ENCODE assay signal across 8 cellular contexts in the genomic region with DNA sequence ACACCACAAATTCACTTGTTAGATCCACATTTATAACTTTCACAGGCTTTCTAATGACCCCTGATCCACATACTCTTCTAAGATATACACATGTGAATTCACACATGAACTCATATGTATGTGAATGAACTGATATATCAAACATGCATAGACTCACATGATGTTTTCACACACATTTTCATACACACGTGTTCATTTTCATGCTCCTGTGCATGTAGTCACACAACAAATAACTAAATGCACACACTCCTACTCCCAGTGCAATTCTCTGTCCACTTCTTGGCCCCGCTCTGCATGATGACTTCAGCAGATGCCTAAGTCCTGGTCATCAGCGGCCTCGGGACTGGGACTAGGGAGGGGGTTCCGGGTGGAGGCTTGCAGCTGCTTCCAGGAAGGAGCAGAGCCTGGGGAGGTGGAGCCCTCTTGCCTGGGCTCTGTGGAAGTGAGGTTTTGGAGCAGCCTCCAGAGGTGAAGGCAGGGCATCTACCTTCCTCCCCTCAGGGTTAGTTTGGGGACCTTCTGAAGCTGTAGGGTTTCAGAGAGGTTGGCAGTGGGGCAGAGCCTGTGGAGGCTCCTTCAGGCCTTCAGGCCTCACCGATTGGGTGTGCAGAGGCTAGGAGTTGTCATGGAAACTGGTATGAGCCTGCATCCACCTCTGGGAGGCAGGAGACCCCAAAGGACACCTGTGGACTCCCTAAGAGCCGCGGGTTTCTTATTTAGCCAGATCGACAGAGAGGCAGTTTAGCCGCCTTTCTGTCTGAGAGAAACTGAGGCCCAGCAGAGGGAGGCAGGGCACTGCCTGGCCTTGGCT. TPM values are rescaled to one million over a fixed set of nuclear protein-coding genes. Genes with fewer than 3 reads are reported as not detected.
DNase-seq lines count a peak whose midpoint lies in the region; FAIRE-seq and TF ChIP-seq lines count a peak whose summit lies in the region.

No MANE protein-coding gene starts in this region.

- FAIRE-seq in endothelial cell of umbilical vein (lab: Jason Lieb, UNC): peak; percentile 98

- H3K27me3 Mint-ChIP-seq in CD14-positive monocyte (ENCODE audit: low read depth in 3 of 3): peaks cover 0 to 7% (median 4%) of the 10 kb centered on the region in 3 donors

- no peak overlapping the region for H2AFZ ChIP-seq in endothelial cell of umbilical vein (ENCODE audit: low read depth, low read length)

- H3K27ac ChIP-seq in endothelial cell of umbilical vein (ENCODE audit: insufficient read depth, low read depth, low read length) (peak overlapping the region; percentile 83), transverse colon (peak overlapping the region; percentile 94 to 98 (median 97))

- H3K4me2 ChIP-seq in endothelial cell of umbilical vein (ENCODE audit: insufficient read depth, low read length): peak overlapping the region; percentile 59

- DNase-seq in CD14-positive monocyte (ENCODE audit: low spot score) (no peak), RKO (ENCODE audit: low spot score) (peak; percentile 92), endothelial cell of umbilical vein (ENCODE audit: low read depth, low spot score) (peak; percentile 93), midbrain (lab: John Stamatoyannopoulos, UW) (peak; percentile 72), transverse colon (peak; percentile 81), NCI-H1105 (lab: John Stamatoyannopoulos, UW) (no peak), NCI-H1694 treated with DMSO at 0.1 percent for 48 hours (lab: John Stamatoyannopoulos, UW) (no peak), NCI-H1105 treated with DMSO at 0.1 percent for 48 hours (lab: John Stamatoyannopoulos, UW) (no peak)

- intact Hi-C loops in CD14-positive monocyte (cut with micrococcal nuclease) (no loop called here), endothelial cell of umbilical vein (cut with micrococcal nuclease) (loop anchor here (1.0 kb wide), 1 partner anchor 31 kb away; no protein-coding TSS in a partner anchor), transverse colon (cut with DNase I; ENCODE audit: low total_unique reads) (no loop called here)

- WGBS in transverse colon (ENCODE audit: low coverage in 1 of 2), 2 donors: 40 to 59% methylated on average over 5 to 10 of the region's 10 CpGs

- TSS peak; percentile 31 for BruUV-seq in endothelial cell of umbilical vein (replicated peaks; lab: Mats Ljungman, UMichigan)

- H3K9me3 ChIP-seq in endothelial cell of umbilical vein (replicated peaks; ENCODE audit: control insufficient read depth, insufficient read depth, low read length) (no peaks in the 10 kb centered on the region), transverse colon (no peaks in the 10 kb centered on the region)

- TF ChIP-seq EP300 in transverse colon (IDR thresholded peaks at IDR 0.05; ENCODE audit: low read depth): no peak

- TF ChIP-seq CTCF in CD14-positive monocyte (IDR thresholded peaks at IDR 0.05) (no peak), endothelial cell of umbilical vein (IDR thresholded peaks at IDR 0.05; ENCODE audit: extremely low read depth in 1 of 2, insufficient read depth in 1 of 2, low read depth in 1 of 2, low read length in 2 of 2) (no peak), transverse colon (IDR thresholded peaks at IDR 0.05) (no peak)

- in situ Hi-C loops in transverse colon (cut with MboI; ENCODE audit: low pct_ligation_motif_present in 1 of 4, low pct_unique_long_range_greater_than_20kb in 1 of 4, low sequenced_read_pairs in 3 of 4): no loop called here

- H3K4me1 ChIP-seq in endothelial cell of umbilical vein (ENCODE audit: control insufficient read depth, extremely low read depth, insufficient read depth, low read length) (peaks cover 31% of the 10 kb centered on the region), transverse colon (peaks cover 12 to 45% (median 40%) of the 10 kb centered on the region in 4 donors)

- H3K9ac ChIP-seq in endothelial cell of umbilical vein (replicated peaks; ENCODE audit: extremely low read depth, insufficient read depth, low read length): peak overlapping the region; percentile 94

- CTCF ChIA-PET in endothelial cell of umbilical vein (lab: Charles Lee): interaction anchor here (1.6 to 12.6 kb wide), 3 partner anchors 10 to 65 kb away, joined by 3 to 254 read pairs (median 18); no protein-coding TSS in a partner anchor

- H3K36me3 Mint-ChIP-seq in CD14-positive monocyte: peaks cover 11 to 12% of the 10 kb centered on the region in 2 donors

- H3K4me1 Mint-ChIP-seq in CD14-positive monocyte: peaks cover 34% of the 10 kb centered on the region

- peak overlapping the region in 2 of 7 donors; percentile 54 to 58 for H3K27ac Mint-ChIP-seq in CD14-positive monocyte

- H3K9me3 Mint-ChIP-seq in CD14-positive monocyte: no peaks in the 10 kb centered on the region

- H3K79me2 ChIP-seq in endothelial cell of umbilical vein (ENCODE audit: control insufficient read depth, insufficient read depth, low read length): peaks cover 34% of the 10 kb centered on the region

- H3K4me3 Mint-ChIP-seq in CD14-positive monocyte: peak overlapping the region; percentile 93 to 94

- no peaks in the 10 kb centered on the region for H4K20me1 ChIP-seq in endothelial cell of umbilical vein (replicated peaks; ENCODE audit: control insufficient read depth, extremely low read depth, insufficient read depth, low read length)

- POLR2A ChIA-PET in endothelial cell of umbilical vein (lab: Charles Lee): no interaction called here

- dilution Hi-C loops in endothelial cell of umbilical vein (cut with MboI; ENCODE audit: extremely low pct_ligation_motif_present, low sequenced_read_pairs): no loop called here

- H3K27me3 ChIP-seq in endothelial cell of umbilical vein (ENCODE audit: control insufficient read depth in 2 of 2, insufficient read depth in 2 of 2, low read length in 2 of 2) (no peaks in the 10 kb centered on the region), transverse colon (no peaks in the 10 kb centered on the region)

- no peaks in the 10 kb centered on the region for H3K9me1 ChIP-seq in endothelial cell of umbilical vein (replicated peaks; ENCODE audit: control insufficient read depth, extremely low read depth, insufficient read depth, low read length)

- H3K36me3 ChIP-seq in endothelial cell of umbilical vein (ENCODE audit: control insufficient read depth in 2 of 2, extremely low read depth in 1 of 2, insufficient read depth in 2 of 2, low read length in 2 of 2) (peaks cover 13 to 29% of the 10 kb centered on the region in 2 experiments), transverse colon (peaks cover 0 to 15% (median 5%) of the 10 kb centered on the region in 4 donors)

- TF ChIP-seq POLR2A in endothelial cell of umbilical vein (IDR thresholded peaks at IDR 0.05; ENCODE audit: low read depth, low read length) (peak; percentile 55), transverse colon (IDR thresholded peaks at IDR 0.05) (peak; percentile 62)

- H3K4me3 ChIP-seq in endothelial cell of umbilical vein (replicated peaks in 1 of 3; ENCODE audit: insufficient read depth in 1 of 3, low read depth in 1 of 3, low read length in 3 of 3): peak overlapping the region in 2 of 3 experiments; percentile 79 to 85
- peak overlapping the region in 1 of 4 donors; percentile 66 for H3K4me3 ChIP-seq in transverse colon

RNA-seq across cellular contexts. Expression of a gene that starts 1.8 kb away (rescaled TPM):
- polyA plus RNA-seq in CD14-positive monocyte: 1 to 10 TPM; 2.8 to 3.3 TPM
- total RNA-seq in endothelial cell of umbilical vein: 63.7 and 70.8 TPM in 2 replicates
- 79.5 and 93.2 TPM in 2 replicates for polyA plus RNA-seq in endothelial cell of umbilical vein
- polyA plus RNA-seq in endothelial cell of umbilical vein (2011; cell fraction: cytosol; rRNA removed): 47.6 and 58.9 TPM in 2 replicates
- 72.5 and 108 TPM in 2 replicates for polyA plus RNA-seq in endothelial cell of umbilical vein (2011; cell fraction: nucleus; rRNA removed)
- 36.0 and 47.0 TPM in 2 replicates for polyA plus RNA-seq in endothelial cell of umbilical vein (2012)
- 32.0 and 39.4 TPM in 2 replicates for polyA minus RNA-seq in endothelial cell of umbilical vein
- 16.4 TPM for polyA minus RNA-seq in endothelial cell of umbilical vein (2011; cell fraction: cytosol; rRNA and poly(A)+ RNA removed)
- polyA minus RNA-seq in endothelial cell of umbilical vein (2011; cell fraction: nucleus; rRNA and poly(A)+ RNA removed): 16.7 and 31.8 TPM in 2 replicates
- 10 to 100 TPM; 41.8 to 86.8 (median 56.6) TPM for total RNA-seq in transverse colon

RNA-seq across cellular contexts. Expression of a gene that starts 14.1 kb away (rescaled TPM):
- under 1 TPM; 0.31 to 0.69 TPM for polyA plus RNA-seq in CD14-positive monocyte
- total RNA-seq in endothelial cell of umbilical vein: 10.9 and 12.3 TPM in 2 replicates
- polyA plus RNA-seq in endothelial cell of umbilical vein: 4.3 and 5.6 TPM in 2 replicates
- 7.0 and 8.7 TPM in 2 replicates for polyA plus RNA-seq in endothelial cell of umbilical vein (2011; cell fraction: cytosol; rRNA removed)
- 8.0 and 9.7 TPM in 2 replicates for polyA plus RNA-seq in endothelial cell of umbilical vein (2011; cell fraction: nucleus; rRNA removed)
- 12.8 and 12.9 TPM in 2 replicates for polyA plus RNA-seq in endothelial cell of umbilical vein (2012)
- 11.8 and 13.0 TPM in 2 replicates for polyA minus RNA-seq in endothelial cell of umbilical vein
- polyA minus RNA-seq in endothelial cell of umbilical vein (2011; cell fraction: cytosol; rRNA and poly(A)+ RNA removed): 14.4 TPM
- 5.4 and 5.8 TPM in 2 replicates for polyA minus RNA-seq in endothelial cell of umbilical vein (2011; cell fraction: nucleus; rRNA and poly(A)+ RNA removed)
- 10 to 100 TPM in 1 of 4 donors, 1 to 10 TPM in 3; 1.1 to 12.7 (median 3.3) TPM for total RNA-seq in transverse colon

RNA-seq across cellular contexts. Expression of a gene that starts 14.1 kb away (rescaled TPM):
- polyA plus RNA-seq in CD14-positive monocyte: 100 to 1,000 TPM in 1 of 2 donors, 10 to 100 TPM in 1; 98.0 to 123 TPM
- 75.0 and 77.3 TPM in 2 replicates for total RNA-seq in endothelial cell of umbilical vein
- polyA plus RNA-seq in endothelial cell of umbilical vein: 144 and 204 TPM in 2 replicates
- polyA plus RNA-seq in endothelial cell of umbilical vein (2011; cell fraction: cytosol; rRNA removed): 101 and 131 TPM in 2 replicates
- 63.5 and 73.0 TPM in 2 replicates for polyA plus RNA-seq in endothelial cell of umbilical vein (2011; cell fraction: nucleus; rRNA removed)
- polyA plus RNA-seq in endothelial cell of umbilical vein (2012): 95.6 and 111 TPM in 2 replicates
- 35.5 and 39.4 TPM in 2 replicates for polyA minus RNA-seq in endothelial cell of umbilical vein
- 61.4 TPM for polyA minus RNA-seq in endothelial cell of umbilical vein (2011; cell fraction: cytosol; rRNA and poly(A)+ RNA removed)
- 12.0 and 28.5 TPM in 2 replicates for polyA minus RNA-seq in endothelial cell of umbilical vein (2011; cell fraction: nucleus; rRNA and poly(A)+ RNA removed)
- total RNA-seq in transverse colon: 100 to 1,000 TPM in 1 of 4 donors, 10 to 100 TPM in 3; 32.5 to 104 (median 77.1) TPM

RNA-seq across cellular contexts. Expression of a gene that starts 29.5 kb away (rescaled TPM):
- polyA plus RNA-seq in CD14-positive monocyte (not detected), endothelial cell of umbilical vein (0.41 and 0.92 TPM in 2 replicates)
- total RNA-seq in endothelial cell of umbilical vein (0.55 and 1.6 TPM in 2 replicates), transverse colon (1 to 10 TPM in 1 of 4 donors, under 1 TPM in 2, not detected in 1; 0.27 to 2.0 (median 0.64) TPM)
- polyA plus RNA-seq in endothelial cell of umbilical vein (2011; cell fraction: cytosol; rRNA removed): 0.36 and 0.69 TPM in 2 replicates
- 1.3 and 1.7 TPM in 2 replicates for polyA plus RNA-seq in endothelial cell of umbilical vein (2011; cell fraction: nucleus; rRNA removed)
- polyA plus RNA-seq in endothelial cell of umbilical vein (2012): 1.0 and 2.6 TPM in 2 replicates
- polyA minus RNA-seq in endothelial cell of umbilical vein: 0.22 and 0.45 TPM in 2 replicates
- polyA minus RNA-seq in endothelial cell of umbilical vein (2011; cell fraction: cytosol; rRNA and poly(A)+ RNA removed): 0.72 TPM
- 0.14 TPM in 1 of 2 replicates, not detected in the other for polyA minus RNA-seq in endothelial cell of umbilical vein (2011; cell fraction: nucleus; rRNA and poly(A)+ RNA removed)

RNA-seq across cellular contexts. Expression of a gene that starts 29.6 kb away (rescaled TPM):
- polyA plus RNA-seq in CD14-positive monocyte (10 to 100 TPM; 21.3 to 24.2 TPM), endothelial cell of umbilical vein (117 and 125 TPM in 2 replicates)
- total RNA-seq in endothelial cell of umbilical vein (79.6 and 83.1 TPM in 2 replicates), transverse colon (100 to 1,000 TPM in 1 of 4 donors, 10 to 100 TPM in 3; 47.8 to 442 (median 53.1) TPM)
- polyA plus RNA-seq in endothelial cell of umbilical vein (2011; cell fraction: cytosol; rRNA removed): 75.8 and 81.7 TPM in 2 replicates
- polyA plus RNA-seq in endothelial cell of umbilical vein (2011; cell fraction: nucleus; rRNA removed): 327 and 344 TPM in 2 replicates
- 67.4 and 75.2 TPM in 2 replicates for polyA plus RNA-seq in endothelial cell of umbilical vein (2012)
- polyA minus RNA-seq in endothelial cell of umbilical vein: 177 and 187 TPM in 2 replicates
- polyA minus RNA-seq in endothelial cell of umbilical vein (2011; cell fraction: cytosol; rRNA and poly(A)+ RNA removed): 82.2 TPM
- polyA minus RNA-seq in endothelial cell of umbilical vein (2011; cell fraction: nucleus; rRNA and poly(A)+ RNA removed): 63.1 and 94.4 TPM in 2 replicates

Comparison
In these comparisons a context has a peak if more than half of its experiments do, and no peak if none do; other contexts are left out.
1. DNase-seq: peak in RKO (single experiment), endothelial cell of umbilical vein (single experiment), midbrain (single experiment) and transverse colon (single experiment); none in CD14-positive monocyte (single experiment), NCI-H1105 (single experiment), NCI-H1694 treated with DMSO at 0.1 percent for 48 hours (single experiment) and NCI-H1105 treated with DMSO at 0.1 percent for 48 hours (single experiment).